18 cellular contexts compared by ENCODE assay signal in the genomic region with DNA sequence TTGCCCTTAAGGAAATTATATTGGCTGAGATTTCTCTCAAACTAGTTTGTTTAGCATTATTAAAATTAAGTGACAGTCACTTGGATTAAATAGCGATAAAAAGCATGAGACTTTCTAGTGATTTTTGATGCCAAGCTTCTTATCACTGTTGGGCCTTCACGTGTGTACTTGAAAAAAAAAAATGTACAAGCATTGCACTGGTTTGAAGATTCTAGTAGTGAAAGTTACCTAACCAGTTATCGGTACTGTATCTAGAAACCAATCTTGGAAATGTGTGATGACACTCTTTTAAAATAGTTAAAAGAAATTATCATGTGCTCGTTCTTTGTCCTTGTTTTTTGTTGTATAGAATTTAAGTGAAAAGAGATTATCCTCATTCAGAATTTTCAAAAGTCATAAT.
"Had no signal": no experiment of that assay in that cellular context is flagged by ENCODE, and none has a peak within 500 bp of the region (broad histone marks: within the 10 kb centered on the region; RNA-seq: fewer than 3 reads in every experiment).

No MANE protein-coding gene starts in this region.

- H3K4me3 ChIP-seq: coronary artery, left ventricle myocardium inferior, lower lobe of right lung, stomach, thoracic aorta had no signal

- ATAC-seq: foreskin keratinocyte, lower lobe of right lung, sciatic nerve had no signal

- H3K9me3 Mint-ChIP-seq: endodermal cell, memory B cell, nephron progenitor cell had no signal

- H3K4me1 Mint-ChIP-seq: nephron progenitor cell had no signal

- H3K4me3 Mint-ChIP-seq: endodermal cell, memory B cell, nephron progenitor cell had no signal

- H3K27me3 ChIP-seq: foreskin keratinocyte, stomach had no signal

- H3K27me3 Mint-ChIP-seq: memory B cell had no signal

- H3K9me3 ChIP-seq: left ventricle myocardium inferior, lower lobe of right lung, stomach, thoracic aorta had no signal

- H3K27ac Mint-ChIP-seq: endodermal cell, nephron progenitor cell had no signal

- H3K27ac ChIP-seq: coronary artery, foreskin keratinocyte, left ventricle myocardium inferior, lower lobe of right lung, stomach, thoracic aorta had no signal

- DNase-seq: effector CD4-positive, alpha-beta T cell; endodermal cell; erythroblast; foreskin keratinocyte; head of caudate nucleus; hippocampal formation; left ventricle myocardium inferior; lower lobe of right lung; midbrain; nephron progenitor cell; posterior cingulate gyrus; stimulated activated naive CD4-positive, alpha-beta T cell; stomach; substantia nigra had no signal
